ENCODE assay signal across 1 cellular context in genomic region chr5:83340511-83340918, GRCh38.
TF ChIP-seq lines count a peak whose summit lies in the region.

No MANE protein-coding gene starts in this region.

TF ChIP-seq in K562, 482 proteins besides CTCF, POLR2A, EP300 and RAD21 (continued from another document and continues in another):
- TF ChIP-seq, protein P1, sequence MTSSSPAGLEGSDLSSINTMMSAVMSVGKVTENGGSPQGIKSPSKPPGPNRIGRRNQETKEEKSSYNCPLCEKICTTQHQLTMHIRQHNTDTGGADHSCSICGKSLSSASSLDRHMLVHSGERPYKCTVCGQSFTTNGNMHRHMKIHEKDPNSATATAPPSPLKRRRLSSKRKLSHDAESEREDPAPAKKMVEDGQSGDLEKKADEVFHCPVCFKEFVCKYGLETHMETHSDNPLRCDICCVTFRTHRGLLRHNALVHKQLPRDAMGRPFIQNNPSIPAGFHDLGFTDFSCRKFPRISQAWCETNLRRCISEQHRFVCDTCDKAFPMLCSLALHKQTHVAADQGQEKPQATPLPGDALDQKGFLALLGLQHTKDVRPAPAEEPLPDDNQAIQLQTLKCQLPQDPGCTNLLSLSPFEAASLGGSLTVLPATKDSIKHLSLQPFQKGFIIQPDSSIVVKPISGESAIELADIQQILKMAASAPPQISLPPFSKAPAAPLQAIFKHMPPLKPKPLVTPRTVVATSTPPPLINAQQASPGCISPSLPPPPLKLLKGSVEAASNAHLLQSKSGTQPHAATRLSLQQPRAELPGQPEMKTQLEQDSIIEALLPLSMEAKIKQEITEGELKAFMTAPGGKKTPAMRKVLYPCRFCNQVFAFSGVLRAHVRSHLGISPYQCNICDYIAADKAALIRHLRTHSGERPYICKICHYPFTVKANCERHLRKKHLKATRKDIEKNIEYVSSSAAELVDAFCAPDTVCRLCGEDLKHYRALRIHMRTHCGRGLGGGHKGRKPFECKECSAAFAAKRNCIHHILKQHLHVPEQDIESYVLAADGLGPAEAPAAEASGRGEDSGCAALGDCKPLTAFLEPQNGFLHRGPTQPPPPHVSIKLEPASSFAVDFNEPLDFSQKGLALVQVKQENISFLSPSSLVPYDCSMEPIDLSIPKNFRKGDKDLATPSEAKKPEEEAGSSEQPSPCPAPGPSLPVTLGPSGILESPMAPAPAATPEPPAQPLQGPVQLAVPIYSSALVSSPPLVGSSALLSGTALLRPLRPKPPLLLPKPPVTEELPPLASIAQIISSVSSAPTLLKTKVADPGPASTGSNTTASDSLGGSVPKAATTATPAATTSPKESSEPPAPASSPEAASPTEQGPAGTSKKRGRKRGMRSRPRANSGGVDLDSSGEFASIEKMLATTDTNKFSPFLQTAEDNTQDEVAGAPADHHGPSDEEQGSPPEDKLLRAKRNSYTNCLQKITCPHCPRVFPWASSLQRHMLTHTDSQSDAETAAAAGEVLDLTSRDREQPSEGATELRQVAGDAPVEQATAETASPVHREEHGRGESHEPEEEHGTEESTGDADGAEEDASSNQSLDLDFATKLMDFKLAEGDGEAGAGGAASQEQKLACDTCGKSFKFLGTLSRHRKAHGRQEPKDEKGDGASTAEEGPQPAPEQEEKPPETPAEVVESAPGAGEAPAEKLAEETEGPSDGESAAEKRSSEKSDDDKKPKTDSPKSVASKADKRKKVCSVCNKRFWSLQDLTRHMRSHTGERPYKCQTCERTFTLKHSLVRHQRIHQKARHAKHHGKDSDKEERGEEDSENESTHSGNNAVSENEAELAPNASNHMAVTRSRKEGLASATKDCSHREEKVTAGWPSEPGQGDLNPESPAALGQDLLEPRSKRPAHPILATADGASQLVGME (CRISPR knock-in tag; IDR thresholded peaks at IDR 0.05) = no peak
- no peak for TF ChIP-seq ARNT (IDR thresholded peaks at IDR 0.05)
- TF ChIP-seq, protein P2, sequence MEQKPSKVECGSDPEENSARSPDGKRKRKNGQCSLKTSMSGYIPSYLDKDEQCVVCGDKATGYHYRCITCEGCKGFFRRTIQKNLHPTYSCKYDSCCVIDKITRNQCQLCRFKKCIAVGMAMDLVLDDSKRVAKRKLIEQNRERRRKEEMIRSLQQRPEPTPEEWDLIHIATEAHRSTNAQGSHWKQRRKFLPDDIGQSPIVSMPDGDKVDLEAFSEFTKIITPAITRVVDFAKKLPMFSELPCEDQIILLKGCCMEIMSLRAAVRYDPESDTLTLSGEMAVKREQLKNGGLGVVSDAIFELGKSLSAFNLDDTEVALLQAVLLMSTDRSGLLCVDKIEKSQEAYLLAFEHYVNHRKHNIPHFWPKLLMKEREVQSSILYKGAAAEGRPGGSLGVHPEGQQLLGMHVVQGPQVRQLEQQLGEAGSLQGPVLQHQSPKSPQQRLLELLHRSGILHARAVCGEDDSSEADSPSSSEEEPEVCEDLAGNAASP (IDR thresholded peaks at IDR 0.05) = no peak
- no peak for TF ChIP-seq TBP (optimal IDR thresholded peaks at IDR 0.05; ENCODE audit: low read depth, low read length)
- TF ChIP-seq SMAD1 (IDR thresholded peaks at IDR 0.05; ENCODE audit: low read depth, low read length, partially characterized antibody) = no peak
- TF ChIP-seq, protein P3, sequence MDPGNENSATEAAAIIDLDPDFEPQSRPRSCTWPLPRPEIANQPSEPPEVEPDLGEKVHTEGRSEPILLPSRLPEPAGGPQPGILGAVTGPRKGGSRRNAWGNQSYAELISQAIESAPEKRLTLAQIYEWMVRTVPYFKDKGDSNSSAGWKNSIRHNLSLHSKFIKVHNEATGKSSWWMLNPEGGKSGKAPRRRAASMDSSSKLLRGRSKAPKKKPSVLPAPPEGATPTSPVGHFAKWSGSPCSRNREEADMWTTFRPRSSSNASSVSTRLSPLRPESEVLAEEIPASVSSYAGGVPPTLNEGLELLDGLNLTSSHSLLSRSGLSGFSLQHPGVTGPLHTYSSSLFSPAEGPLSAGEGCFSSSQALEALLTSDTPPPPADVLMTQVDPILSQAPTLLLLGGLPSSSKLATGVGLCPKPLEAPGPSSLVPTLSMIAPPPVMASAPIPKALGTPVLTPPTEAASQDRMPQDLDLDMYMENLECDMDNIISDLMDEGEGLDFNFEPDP (CRISPR knock-in tag; IDR thresholded peaks at IDR 0.05) = no peak
- TF ChIP-seq MAFF (IDR thresholded peaks at IDR 0.05; ENCODE audit: low read length) = no peak
- TF ChIP-seq FOSL1 (tag; conservative IDR thresholded peaks at IDR 0.05) = no peak
- no peak for TF ChIP-seq RHOXF2B (CRISPR knock-in tag; conservative IDR thresholded peaks at IDR 0.05)
- TF ChIP-seq FOXA1 (IDR thresholded peaks at IDR 0.05; ENCODE audit: borderline replicate concordance) = no peak
- no peak for TF ChIP-seq NFIX (CRISPR knock-in tag; IDR thresholded peaks at IDR 0.05; ENCODE audit: low read depth)
- peak; percentile 78 for TF ChIP-seq ZNF384 (IDR thresholded peaks at IDR 0.05; ENCODE audit: low read depth, low read length)
- TF ChIP-seq CEBPG (CRISPR knock-in tag; IDR thresholded peaks at IDR 0.05) = no peak
- TF ChIP-seq CEBPG (tag; conservative IDR thresholded peaks at IDR 0.05 in 1 of 2, IDR thresholded peaks at IDR 0.05 in 1 of 2) = peak; percentile 40 to 85; a peak in 3 of 4 replicates
- TF ChIP-seq ZNF324 (CRISPR knock-in tag; IDR thresholded peaks at IDR 0.05) = no peak
- no peak for TF ChIP-seq ZNF316 (IDR thresholded peaks at IDR 0.05)
- TF ChIP-seq NFRKB (IDR thresholded peaks at IDR 0.05; ENCODE audit: low read depth) = 0 out of 2 replicates have a peak, but pooled peaks have one; percentile 17
- no peak for TF ChIP-seq ZBTB40 (IDR thresholded peaks at IDR 0.05)
- TF ChIP-seq ZBTB40 (CRISPR knock-in tag; IDR thresholded peaks at IDR 0.05) = no peak
- no peak for TF ChIP-seq ASH1L (IDR thresholded peaks at IDR 0.05; ENCODE audit: borderline replicate concordance, low read depth, partially characterized antibody)
- TF ChIP-seq CCNT2 (IDR thresholded peaks at IDR 0.05; ENCODE audit: borderline replicate concordance, extremely low read depth, insufficient read length, low read depth, low read length) = no peak
- 0 out of 2 replicates have a peak, but pooled peaks have one; percentile 52 for TF ChIP-seq ZNF589 (CRISPR knock-in tag; IDR thresholded peaks at IDR 0.05; ENCODE audit: low read depth)
- TF ChIP-seq ID3 (CRISPR knock-in tag; IDR thresholded peaks at IDR 0.05) = no peak
- TF ChIP-seq ID3 (tag; IDR thresholded peaks at IDR 0.05) = no peak
- no peak for TF ChIP-seq CBFA2T3 (IDR thresholded peaks at IDR 0.05)
- TF ChIP-seq ZNF263 (CRISPR knock-in tag; IDR thresholded peaks at IDR 0.05; ENCODE audit: borderline replicate concordance) = no peak
- no peak for TF ChIP-seq KAT2B (IDR thresholded peaks at IDR 0.05; ENCODE audit: low read depth, low read length)
- TF ChIP-seq RCOR1 (IDR thresholded peaks at IDR 0.05; ENCODE audit: borderline replicate concordance in 1 of 2, low read depth in 2 of 2, low read length in 2 of 2) = no peak
- TF ChIP-seq GABPA (tag; conservative IDR thresholded peaks at IDR 0.05; ENCODE audit: low read depth) = peak; percentile 34; the same call in 1 of the 2 replicates
- TF ChIP-seq ZSCAN32 (CRISPR knock-in tag; IDR thresholded peaks at IDR 0.05) = 0 out of 2 replicates have a peak, but pooled peaks have one; percentile 51
- no peak for TF ChIP-seq EP400 (IDR thresholded peaks at IDR 0.05)
- TF ChIP-seq, protein P4, sequence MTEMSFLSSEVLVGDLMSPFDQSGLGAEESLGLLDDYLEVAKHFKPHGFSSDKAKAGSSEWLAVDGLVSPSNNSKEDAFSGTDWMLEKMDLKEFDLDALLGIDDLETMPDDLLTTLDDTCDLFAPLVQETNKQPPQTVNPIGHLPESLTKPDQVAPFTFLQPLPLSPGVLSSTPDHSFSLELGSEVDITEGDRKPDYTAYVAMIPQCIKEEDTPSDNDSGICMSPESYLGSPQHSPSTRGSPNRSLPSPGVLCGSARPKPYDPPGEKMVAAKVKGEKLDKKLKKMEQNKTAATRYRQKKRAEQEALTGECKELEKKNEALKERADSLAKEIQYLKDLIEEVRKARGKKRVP (CRISPR knock-in tag; IDR thresholded peaks at IDR 0.05) = peak; percentile 81
- TF ChIP-seq ELF4 (CRISPR knock-in tag; IDR thresholded peaks at IDR 0.05) = no peak
- TF ChIP-seq HINFP (tag; conservative IDR thresholded peaks at IDR 0.05; ENCODE audit: low read depth) = no peak
- no peak for TF ChIP-seq HIVEP1 (CRISPR knock-in tag; IDR thresholded peaks at IDR 0.05)
- TF ChIP-seq LEF1 (IDR thresholded peaks at IDR 0.05) = 0 out of 2 replicates have a peak, but pooled peaks have one; percentile 32
- no peak for TF ChIP-seq SAP30 (IDR thresholded peaks at IDR 0.05; ENCODE audit: borderline replicate concordance, insufficient read depth, low read depth, low read length, poor library complexity, severe bottlenecking)
- TF ChIP-seq, protein P5, sequence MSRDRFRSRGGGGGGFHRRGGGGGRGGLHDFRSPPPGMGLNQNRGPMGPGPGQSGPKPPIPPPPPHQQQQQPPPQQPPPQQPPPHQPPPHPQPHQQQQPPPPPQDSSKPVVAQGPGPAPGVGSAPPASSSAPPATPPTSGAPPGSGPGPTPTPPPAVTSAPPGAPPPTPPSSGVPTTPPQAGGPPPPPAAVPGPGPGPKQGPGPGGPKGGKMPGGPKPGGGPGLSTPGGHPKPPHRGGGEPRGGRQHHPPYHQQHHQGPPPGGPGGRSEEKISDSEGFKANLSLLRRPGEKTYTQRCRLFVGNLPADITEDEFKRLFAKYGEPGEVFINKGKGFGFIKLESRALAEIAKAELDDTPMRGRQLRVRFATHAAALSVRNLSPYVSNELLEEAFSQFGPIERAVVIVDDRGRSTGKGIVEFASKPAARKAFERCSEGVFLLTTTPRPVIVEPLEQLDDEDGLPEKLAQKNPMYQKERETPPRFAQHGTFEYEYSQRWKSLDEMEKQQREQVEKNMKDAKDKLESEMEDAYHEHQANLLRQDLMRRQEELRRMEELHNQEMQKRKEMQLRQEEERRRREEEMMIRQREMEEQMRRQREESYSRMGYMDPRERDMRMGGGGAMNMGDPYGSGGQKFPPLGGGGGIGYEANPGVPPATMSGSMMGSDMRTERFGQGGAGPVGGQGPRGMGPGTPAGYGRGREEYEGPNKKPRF (IDR thresholded peaks at IDR 0.05; ENCODE audit: low read depth, low read length) = no peak
